In the genomic region with DNA sequence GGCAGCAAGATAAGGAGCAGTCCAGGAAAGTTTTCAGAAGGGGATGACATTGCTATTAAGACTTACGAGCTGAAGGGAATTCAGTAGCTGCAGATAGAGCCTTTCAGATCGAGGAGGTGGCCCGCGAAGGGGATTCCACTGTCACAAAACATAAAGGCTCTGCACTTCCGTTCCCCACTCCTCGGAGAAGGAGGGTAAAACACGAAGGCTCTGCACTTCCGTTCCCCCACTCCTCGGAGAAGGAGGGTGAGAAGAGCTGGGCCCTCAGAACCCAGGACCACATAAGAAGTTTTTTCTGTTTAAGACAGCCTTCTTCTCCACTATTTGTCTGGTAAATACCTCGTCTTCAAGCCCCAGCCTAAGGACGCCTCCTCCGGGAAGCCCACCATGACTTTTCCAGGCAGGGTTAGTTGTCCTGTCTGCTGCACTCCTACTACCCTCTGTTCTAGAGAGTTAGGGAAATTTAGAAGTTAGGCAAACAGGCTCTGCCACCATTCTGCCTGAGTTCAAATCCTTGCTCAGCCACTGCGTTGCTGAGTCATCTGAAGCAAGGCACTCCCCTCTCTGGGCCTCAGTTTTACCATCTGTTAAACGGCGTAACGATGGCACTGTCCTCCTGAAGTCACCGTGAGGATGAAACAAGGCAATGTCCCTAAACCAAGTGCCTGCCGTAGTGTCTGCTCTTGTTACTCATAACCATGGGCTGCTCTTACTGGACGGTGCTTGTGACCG, we compare ENCODE assay signal across 1 cellular context.
A peak's percentile ranks its signal among the peaks of the same experiment; 100 is the strongest.
TF ChIP-seq lines count a peak whose summit lies in the region.

No MANE protein-coding gene starts in this region.

TF ChIP-seq in K562, 482 proteins besides CTCF, POLR2A, EP300 and RAD21 (continued from another document and continues in another):
- TF ChIP-seq, protein P1, sequence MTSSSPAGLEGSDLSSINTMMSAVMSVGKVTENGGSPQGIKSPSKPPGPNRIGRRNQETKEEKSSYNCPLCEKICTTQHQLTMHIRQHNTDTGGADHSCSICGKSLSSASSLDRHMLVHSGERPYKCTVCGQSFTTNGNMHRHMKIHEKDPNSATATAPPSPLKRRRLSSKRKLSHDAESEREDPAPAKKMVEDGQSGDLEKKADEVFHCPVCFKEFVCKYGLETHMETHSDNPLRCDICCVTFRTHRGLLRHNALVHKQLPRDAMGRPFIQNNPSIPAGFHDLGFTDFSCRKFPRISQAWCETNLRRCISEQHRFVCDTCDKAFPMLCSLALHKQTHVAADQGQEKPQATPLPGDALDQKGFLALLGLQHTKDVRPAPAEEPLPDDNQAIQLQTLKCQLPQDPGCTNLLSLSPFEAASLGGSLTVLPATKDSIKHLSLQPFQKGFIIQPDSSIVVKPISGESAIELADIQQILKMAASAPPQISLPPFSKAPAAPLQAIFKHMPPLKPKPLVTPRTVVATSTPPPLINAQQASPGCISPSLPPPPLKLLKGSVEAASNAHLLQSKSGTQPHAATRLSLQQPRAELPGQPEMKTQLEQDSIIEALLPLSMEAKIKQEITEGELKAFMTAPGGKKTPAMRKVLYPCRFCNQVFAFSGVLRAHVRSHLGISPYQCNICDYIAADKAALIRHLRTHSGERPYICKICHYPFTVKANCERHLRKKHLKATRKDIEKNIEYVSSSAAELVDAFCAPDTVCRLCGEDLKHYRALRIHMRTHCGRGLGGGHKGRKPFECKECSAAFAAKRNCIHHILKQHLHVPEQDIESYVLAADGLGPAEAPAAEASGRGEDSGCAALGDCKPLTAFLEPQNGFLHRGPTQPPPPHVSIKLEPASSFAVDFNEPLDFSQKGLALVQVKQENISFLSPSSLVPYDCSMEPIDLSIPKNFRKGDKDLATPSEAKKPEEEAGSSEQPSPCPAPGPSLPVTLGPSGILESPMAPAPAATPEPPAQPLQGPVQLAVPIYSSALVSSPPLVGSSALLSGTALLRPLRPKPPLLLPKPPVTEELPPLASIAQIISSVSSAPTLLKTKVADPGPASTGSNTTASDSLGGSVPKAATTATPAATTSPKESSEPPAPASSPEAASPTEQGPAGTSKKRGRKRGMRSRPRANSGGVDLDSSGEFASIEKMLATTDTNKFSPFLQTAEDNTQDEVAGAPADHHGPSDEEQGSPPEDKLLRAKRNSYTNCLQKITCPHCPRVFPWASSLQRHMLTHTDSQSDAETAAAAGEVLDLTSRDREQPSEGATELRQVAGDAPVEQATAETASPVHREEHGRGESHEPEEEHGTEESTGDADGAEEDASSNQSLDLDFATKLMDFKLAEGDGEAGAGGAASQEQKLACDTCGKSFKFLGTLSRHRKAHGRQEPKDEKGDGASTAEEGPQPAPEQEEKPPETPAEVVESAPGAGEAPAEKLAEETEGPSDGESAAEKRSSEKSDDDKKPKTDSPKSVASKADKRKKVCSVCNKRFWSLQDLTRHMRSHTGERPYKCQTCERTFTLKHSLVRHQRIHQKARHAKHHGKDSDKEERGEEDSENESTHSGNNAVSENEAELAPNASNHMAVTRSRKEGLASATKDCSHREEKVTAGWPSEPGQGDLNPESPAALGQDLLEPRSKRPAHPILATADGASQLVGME (CRISPR knock-in tag; IDR thresholded peaks at IDR 0.05) = no peak
- TF ChIP-seq RBM25 (IDR thresholded peaks at IDR 0.05; ENCODE audit: low read depth, low read length, severe bottlenecking) (peak; percentile 91), SIX5 (IDR thresholded peaks at IDR 0.05; ENCODE audit: borderline replicate concordance in 1 of 2, insufficient read depth in 1 of 2, low read depth in 1 of 2, low read length in 2 of 2) (no peak), CREBBP (IDR thresholded peaks at IDR 0.05; ENCODE audit: low read depth, low read length) (no peak), IRF2 (CRISPR knock-in tag; IDR thresholded peaks at IDR 0.05) (no peak), CHD1 (IDR thresholded peaks at IDR 0.05; ENCODE audit: low read length) (peak; percentile 63), TCF7 (IDR thresholded peaks at IDR 0.05; ENCODE audit: borderline replicate concordance) (no peak), MBD2 (IDR thresholded peaks at IDR 0.05; ENCODE audit: borderline replicate concordance, low read depth) (no peak), ZNF444 (CRISPR knock-in tag; IDR thresholded peaks at IDR 0.05) (no peak), JUND (IDR thresholded peaks at IDR 0.05; ENCODE audit: borderline replicate concordance, low read depth, low read length) (no peak), JUND (tag; IDR thresholded peaks at IDR 0.05; ENCODE audit: borderline replicate concordance, low read depth, low read length) (0 out of 3 replicates have a peak, but pooled peaks have one; percentile 18), NCOA1 (IDR thresholded peaks at IDR 0.05; ENCODE audit: low read depth) (no peak), ZNF408 (CRISPR knock-in tag; IDR thresholded peaks at IDR 0.05; ENCODE audit: low read depth) (no peak), POU5F1 (IDR thresholded peaks at IDR 0.05; ENCODE audit: borderline replicate concordance, low read depth, low read length, partially characterized antibody) (no peak), HDAC1 (IDR thresholded peaks at IDR 0.05) (peak; percentile 17 to 77; a peak in 1 of 4 replicates), GABPA (tag; conservative IDR thresholded peaks at IDR 0.05; ENCODE audit: low read depth) (no peak), RBM14 (IDR thresholded peaks at IDR 0.05; ENCODE audit: borderline replicate concordance, insufficient read depth, low read depth, low read length) (no peak), SRF (CRISPR knock-in tag; IDR thresholded peaks at IDR 0.05) (no peak), ILK (tag; IDR thresholded peaks at IDR 0.05; ENCODE audit: borderline replicate concordance, low read depth) (no peak), IFI16 (CRISPR knock-in tag; IDR thresholded peaks at IDR 0.05) (no peak), PTBP1 (IDR thresholded peaks at IDR 0.05; ENCODE audit: low read depth, low read length) (0 out of 2 replicates have a peak, but pooled peaks have one; percentile 33), SMARCA5 (IDR thresholded peaks at IDR 0.05) (peak; percentile 96)
- TF ChIP-seq, protein P2, sequence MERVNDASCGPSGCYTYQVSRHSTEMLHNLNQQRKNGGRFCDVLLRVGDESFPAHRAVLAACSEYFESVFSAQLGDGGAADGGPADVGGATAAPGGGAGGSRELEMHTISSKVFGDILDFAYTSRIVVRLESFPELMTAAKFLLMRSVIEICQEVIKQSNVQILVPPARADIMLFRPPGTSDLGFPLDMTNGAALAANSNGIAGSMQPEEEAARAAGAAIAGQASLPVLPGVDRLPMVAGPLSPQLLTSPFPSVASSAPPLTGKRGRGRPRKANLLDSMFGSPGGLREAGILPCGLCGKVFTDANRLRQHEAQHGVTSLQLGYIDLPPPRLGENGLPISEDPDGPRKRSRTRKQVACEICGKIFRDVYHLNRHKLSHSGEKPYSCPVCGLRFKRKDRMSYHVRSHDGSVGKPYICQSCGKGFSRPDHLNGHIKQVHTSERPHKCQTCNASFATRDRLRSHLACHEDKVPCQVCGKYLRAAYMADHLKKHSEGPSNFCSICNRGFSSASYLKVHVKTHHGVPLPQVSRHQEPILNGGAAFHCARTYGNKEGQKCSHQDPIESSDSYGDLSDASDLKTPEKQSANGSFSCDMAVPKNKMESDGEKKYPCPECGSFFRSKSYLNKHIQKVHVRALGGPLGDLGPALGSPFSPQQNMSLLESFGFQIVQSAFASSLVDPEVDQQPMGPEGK (CRISPR knock-in tag; IDR thresholded peaks at IDR 0.05; ENCODE audit: borderline replicate concordance) = no peak
- TF ChIP-seq, protein P3, sequence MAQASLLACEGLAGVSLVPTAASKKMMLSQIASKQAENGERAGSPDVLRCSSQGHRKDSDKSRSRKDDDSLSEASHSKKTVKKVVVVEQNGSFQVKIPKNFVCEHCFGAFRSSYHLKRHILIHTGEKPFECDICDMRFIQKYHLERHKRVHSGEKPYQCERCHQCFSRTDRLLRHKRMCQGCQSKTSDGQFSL (CRISPR knock-in tag; IDR thresholded peaks at IDR 0.05) = no peak
- TF ChIP-seq, protein P3 (tag; IDR thresholded peaks at IDR 0.05) = no peak
- TF ChIP-seq, protein P4, sequence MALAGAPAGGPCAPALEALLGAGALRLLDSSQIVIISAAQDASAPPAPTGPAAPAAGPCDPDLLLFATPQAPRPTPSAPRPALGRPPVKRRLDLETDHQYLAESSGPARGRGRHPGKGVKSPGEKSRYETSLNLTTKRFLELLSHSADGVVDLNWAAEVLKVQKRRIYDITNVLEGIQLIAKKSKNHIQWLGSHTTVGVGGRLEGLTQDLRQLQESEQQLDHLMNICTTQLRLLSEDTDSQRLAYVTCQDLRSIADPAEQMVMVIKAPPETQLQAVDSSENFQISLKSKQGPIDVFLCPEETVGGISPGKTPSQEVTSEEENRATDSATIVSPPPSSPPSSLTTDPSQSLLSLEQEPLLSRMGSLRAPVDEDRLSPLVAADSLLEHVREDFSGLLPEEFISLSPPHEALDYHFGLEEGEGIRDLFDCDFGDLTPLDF (CRISPR knock-in tag; IDR thresholded peaks at IDR 0.05) = no peak
- TF ChIP-seq, protein P5, sequence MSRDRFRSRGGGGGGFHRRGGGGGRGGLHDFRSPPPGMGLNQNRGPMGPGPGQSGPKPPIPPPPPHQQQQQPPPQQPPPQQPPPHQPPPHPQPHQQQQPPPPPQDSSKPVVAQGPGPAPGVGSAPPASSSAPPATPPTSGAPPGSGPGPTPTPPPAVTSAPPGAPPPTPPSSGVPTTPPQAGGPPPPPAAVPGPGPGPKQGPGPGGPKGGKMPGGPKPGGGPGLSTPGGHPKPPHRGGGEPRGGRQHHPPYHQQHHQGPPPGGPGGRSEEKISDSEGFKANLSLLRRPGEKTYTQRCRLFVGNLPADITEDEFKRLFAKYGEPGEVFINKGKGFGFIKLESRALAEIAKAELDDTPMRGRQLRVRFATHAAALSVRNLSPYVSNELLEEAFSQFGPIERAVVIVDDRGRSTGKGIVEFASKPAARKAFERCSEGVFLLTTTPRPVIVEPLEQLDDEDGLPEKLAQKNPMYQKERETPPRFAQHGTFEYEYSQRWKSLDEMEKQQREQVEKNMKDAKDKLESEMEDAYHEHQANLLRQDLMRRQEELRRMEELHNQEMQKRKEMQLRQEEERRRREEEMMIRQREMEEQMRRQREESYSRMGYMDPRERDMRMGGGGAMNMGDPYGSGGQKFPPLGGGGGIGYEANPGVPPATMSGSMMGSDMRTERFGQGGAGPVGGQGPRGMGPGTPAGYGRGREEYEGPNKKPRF (IDR thresholded peaks at IDR 0.05; ENCODE audit: low read depth, low read length) = no peak
- TF ChIP-seq, protein P6, sequence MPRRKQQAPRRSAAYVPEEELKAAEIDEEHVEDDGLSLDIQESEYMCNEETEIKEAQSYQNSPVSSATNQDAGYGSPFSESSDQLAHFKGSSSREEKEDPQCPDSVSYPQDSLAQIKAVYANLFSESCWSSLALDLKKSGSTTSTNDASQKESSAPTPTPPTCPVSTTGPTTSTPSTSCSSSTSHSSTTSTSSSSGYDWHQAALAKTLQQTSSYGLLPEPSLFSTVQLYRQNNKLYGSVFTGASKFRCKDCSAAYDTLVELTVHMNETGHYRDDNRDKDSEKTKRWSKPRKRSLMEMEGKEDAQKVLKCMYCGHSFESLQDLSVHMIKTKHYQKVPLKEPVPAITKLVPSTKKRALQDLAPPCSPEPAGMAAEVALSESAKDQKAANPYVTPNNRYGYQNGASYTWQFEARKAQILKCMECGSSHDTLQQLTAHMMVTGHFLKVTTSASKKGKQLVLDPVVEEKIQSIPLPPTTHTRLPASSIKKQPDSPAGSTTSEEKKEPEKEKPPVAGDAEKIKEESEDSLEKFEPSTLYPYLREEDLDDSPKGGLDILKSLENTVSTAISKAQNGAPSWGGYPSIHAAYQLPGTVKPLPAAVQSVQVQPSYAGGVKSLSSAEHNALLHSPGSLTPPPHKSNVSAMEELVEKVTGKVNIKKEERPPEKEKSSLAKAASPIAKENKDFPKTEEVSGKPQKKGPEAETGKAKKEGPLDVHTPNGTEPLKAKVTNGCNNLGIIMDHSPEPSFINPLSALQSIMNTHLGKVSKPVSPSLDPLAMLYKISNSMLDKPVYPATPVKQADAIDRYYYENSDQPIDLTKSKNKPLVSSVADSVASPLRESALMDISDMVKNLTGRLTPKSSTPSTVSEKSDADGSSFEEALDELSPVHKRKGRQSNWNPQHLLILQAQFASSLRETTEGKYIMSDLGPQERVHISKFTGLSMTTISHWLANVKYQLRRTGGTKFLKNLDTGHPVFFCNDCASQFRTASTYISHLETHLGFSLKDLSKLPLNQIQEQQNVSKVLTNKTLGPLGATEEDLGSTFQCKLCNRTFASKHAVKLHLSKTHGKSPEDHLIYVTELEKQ (CRISPR knock-in tag; IDR thresholded peaks at IDR 0.05) = no peak
- TF ChIP-seq, protein P7, sequence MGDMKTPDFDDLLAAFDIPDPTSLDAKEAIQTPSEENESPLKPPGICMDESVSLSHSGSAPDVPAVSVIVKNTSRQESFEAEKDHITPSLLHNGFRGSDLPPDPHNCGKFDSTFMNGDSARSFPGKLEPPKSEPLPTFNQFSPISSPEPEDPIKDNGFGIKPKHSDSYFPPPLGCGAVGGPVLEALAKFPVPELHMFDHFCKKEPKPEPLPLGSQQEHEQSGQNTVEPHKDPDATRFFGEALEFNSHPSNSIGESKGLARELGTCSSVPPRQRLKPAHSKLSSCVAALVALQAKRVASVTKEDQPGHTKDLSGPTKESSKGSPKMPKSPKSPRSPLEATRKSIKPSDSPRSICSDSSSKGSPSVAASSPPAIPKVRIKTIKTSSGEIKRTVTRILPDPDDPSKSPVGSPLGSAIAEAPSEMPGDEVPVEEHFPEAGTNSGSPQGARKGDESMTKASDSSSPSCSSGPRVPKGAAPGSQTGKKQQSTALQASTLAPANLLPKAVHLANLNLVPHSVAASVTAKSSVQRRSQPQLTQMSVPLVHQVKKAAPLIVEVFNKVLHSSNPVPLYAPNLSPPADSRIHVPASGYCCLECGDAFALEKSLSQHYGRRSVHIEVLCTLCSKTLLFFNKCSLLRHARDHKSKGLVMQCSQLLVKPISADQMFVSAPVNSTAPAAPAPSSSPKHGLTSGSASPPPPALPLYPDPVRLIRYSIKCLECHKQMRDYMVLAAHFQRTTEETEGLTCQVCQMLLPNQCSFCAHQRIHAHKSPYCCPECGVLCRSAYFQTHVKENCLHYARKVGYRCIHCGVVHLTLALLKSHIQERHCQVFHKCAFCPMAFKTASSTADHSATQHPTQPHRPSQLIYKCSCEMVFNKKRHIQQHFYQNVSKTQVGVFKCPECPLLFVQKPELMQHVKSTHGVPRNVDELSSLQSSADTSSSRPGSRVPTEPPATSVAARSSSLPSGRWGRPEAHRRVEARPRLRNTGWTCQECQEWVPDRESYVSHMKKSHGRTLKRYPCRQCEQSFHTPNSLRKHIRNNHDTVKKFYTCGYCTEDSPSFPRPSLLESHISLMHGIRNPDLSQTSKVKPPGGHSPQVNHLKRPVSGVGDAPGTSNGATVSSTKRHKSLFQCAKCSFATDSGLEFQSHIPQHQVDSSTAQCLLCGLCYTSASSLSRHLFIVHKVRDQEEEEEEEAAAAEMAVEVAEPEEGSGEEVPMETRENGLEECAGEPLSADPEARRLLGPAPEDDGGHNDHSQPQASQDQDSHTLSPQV (IDR thresholded peaks at IDR 0.05) = 0 out of 2 replicates have a peak, but pooled peaks have one; percentile 9
- TF ChIP-seq, protein P8, sequence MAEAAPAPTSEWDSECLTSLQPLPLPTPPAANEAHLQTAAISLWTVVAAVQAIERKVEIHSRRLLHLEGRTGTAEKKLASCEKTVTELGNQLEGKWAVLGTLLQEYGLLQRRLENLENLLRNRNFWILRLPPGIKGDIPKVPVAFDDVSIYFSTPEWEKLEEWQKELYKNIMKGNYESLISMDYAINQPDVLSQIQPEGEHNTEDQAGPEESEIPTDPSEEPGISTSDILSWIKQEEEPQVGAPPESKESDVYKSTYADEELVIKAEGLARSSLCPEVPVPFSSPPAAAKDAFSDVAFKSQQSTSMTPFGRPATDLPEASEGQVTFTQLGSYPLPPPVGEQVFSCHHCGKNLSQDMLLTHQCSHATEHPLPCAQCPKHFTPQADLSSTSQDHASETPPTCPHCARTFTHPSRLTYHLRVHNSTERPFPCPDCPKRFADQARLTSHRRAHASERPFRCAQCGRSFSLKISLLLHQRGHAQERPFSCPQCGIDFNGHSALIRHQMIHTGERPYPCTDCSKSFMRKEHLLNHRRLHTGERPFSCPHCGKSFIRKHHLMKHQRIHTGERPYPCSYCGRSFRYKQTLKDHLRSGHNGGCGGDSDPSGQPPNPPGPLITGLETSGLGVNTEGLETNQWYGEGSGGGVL (CRISPR knock-in tag; IDR thresholded peaks at IDR 0.05) = no peak
